Comparison of ENCODE assay signal across 10 cellular contexts in genomic region chr4:20305976-20306375, GRCh38. TPM values are rescaled to one million over a fixed set of nuclear protein-coding genes. Genes with fewer than 3 reads are reported as not detected.
DNase-seq lines count a peak whose midpoint lies in the region; TF ChIP-seq lines count a peak whose summit lies in the region.
"Had no signal": no experiment of that assay in that cellular context is flagged by ENCODE, and none has a peak within 500 bp of the region (broad histone marks: within the 10 kb centered on the region; RNA-seq: fewer than 3 reads in every experiment).

No MANE protein-coding gene starts in this region.

- H3K27me3 ChIP-seq in MG63: no peaks in the 10 kb centered on the region
- H3K27me3 ChIP-seq in Peyer's patch: no peaks in the 10 kb centered on the region
- H3K27me3 ChIP-seq: SJCRH30 had no signal

- no peak for TF ChIP-seq POLR2A in Peyer's patch (IDR thresholded peaks at IDR 0.05)

- H3K36me3 ChIP-seq in MG63: no peaks in the 10 kb centered on the region
- no peaks in the 10 kb centered on the region for H3K36me3 ChIP-seq in Peyer's patch
- H3K36me3 ChIP-seq: SJCRH30 had no signal

- in situ Hi-C loops in ACHN (cut with HindIII; ENCODE audit: low pct_ligation_motif_present, low pct_unique_long_range_greater_than_20kb, low sequenced_read_pairs): no loop called here

- no peaks in the 10 kb centered on the region for H3K9me3 ChIP-seq in MG63
- no peaks in the 10 kb centered on the region for H3K9me3 ChIP-seq in Peyer's patch
- H3K9me3 ChIP-seq: SJCRH30 had no signal

- DNase-seq in ACHN (peak; percentile 57), HFF-Myc (ENCODE audit: extremely low read depth, low read depth) (no peak), RPMI7951 (ENCODE audit: low read depth) (peak; percentile 34), foreskin fibroblast (peak in 1 of 2 donors; percentile 42), MG63 (no peak), DMS 273 (lab: John Stamatoyannopoulos, UW; ENCODE audit: unreplicated experiment) (no peak), Peyer's patch (no peak), UCSD-AML1 (lab: John Stamatoyannopoulos, UW; ENCODE audit: unreplicated experiment) (no peak)
- DNase-seq: CD4-positive, alpha-beta T cell had no signal

- no peaks in the 10 kb centered on the region for H3K4me1 ChIP-seq in Peyer's patch
- H3K4me1 ChIP-seq: SJCRH30 had no signal

- TF ChIP-seq CTCF in HFF-Myc (IDR thresholded peaks at IDR 0.05; ENCODE audit: low read depth, low read length, missing control alignments) (peak; percentile 19), foreskin fibroblast (IDR thresholded peaks at IDR 0.05; ENCODE audit: low read depth, low read length) (peak; percentile 26), Peyer's patch (IDR thresholded peaks at IDR 0.05) (no peak)

- no peak overlapping the region for H3K4me3 ChIP-seq in HFF-Myc (replicated peaks; ENCODE audit: low read depth, low read length)
- no peak overlapping the region for H3K4me3 ChIP-seq in foreskin fibroblast (ENCODE audit: low read depth in 1 of 2, low read length in 2 of 2)
- H3K4me3 ChIP-seq in MG63: no peak overlapping the region
- no peak overlapping the region for H3K4me3 ChIP-seq in Peyer's patch
- H3K4me3 ChIP-seq: SJCRH30 had no signal

- no peak overlapping the region for H3K27ac ChIP-seq in Peyer's patch
- H3K27ac ChIP-seq: SJCRH30 had no signal

RNA-seq across cellular contexts. Expression of gene SLIT2, which starts 54.3 kb away (rescaled TPM):
- total RNA-seq in RPMI7951 (2014; rRNA removed; shearing (Covaris generic)): 12.7 and 13.8 TPM in 2 replicates
- total RNA-seq in MG63 (2014; rRNA removed; shearing (Covaris generic); ENCODE audit: low replicate concordance): 1.9 and 3.3 TPM in 2 replicates
- total RNA-seq in Peyer's patch: 10 to 100 TPM in 1 of 4 donors, 1 to 10 TPM in 3; 3.3 to 11.6 (median 5.5) TPM
- total RNA-seq: CD4-positive, alpha-beta T cell had no signal

Comparison
In these comparisons a context has a peak if more than half of its experiments do, and no peak if none do; other contexts are left out.
1. DNase-seq: peak in ACHN (single experiment) and RPMI7951 (single experiment); none in HFF-Myc (single experiment), MG63 (single experiment), DMS 273 (single experiment), Peyer's patch (0 of 3) and UCSD-AML1 (single experiment).
2. CTCF ChIP-seq: peak in HFF-Myc (single experiment) and foreskin fibroblast (single experiment); none in Peyer's patch (0 of 6).